Comparison of ENCODE assay signal across 21 cellular contexts in genomic region chrX:68868902-68869800, GRCh38. TPM values are rescaled to one million over a fixed set of nuclear protein-coding genes. Genes with fewer than 3 reads are reported as not detected.
DNase-seq lines count a peak whose midpoint lies in the region; ATAC-seq, FAIRE-seq and TF ChIP-seq lines count a peak whose summit lies in the region.
"Had no signal": no experiment of that assay in that cellular context is flagged by ENCODE, and none has a peak within 500 bp of the region (broad histone marks: within the 10 kb centered on the region; RNA-seq: fewer than 3 reads in every experiment).

No MANE protein-coding gene starts in this region.

- peak; percentile 13 to 63; a peak in 3 of 6 replicates for ATAC-seq in A549
- peak; percentile 17 for ATAC-seq in CD8-positive, alpha-beta T cell
- ATAC-seq in WTC11, result no peak
- ATAC-seq in GM19395 (IDR thresholded peaks at IDR 0.05; ENCODE audit: unreplicated experiment), result no peak
- no peak for ATAC-seq in GM18505 (IDR thresholded peaks at IDR 0.05; ENCODE audit: unreplicated experiment)
- ATAC-seq: GM12878 had no signal

- no peak for TF ChIP-seq CTCF in A549 (IDR thresholded peaks at IDR 0.05)
- TF ChIP-seq CTCF in CD8-positive, alpha-beta T cell (IDR thresholded peaks at IDR 0.05), result no peak
- TF ChIP-seq CTCF in WTC11 (IDR thresholded peaks at IDR 0.05), result no peak

- TF ChIP-seq RAD21 in A549 (conservative IDR thresholded peaks at IDR 0.05 in 1 of 2, IDR thresholded peaks at IDR 0.05 in 1 of 2), result no peak

- TF ChIP-seq POLR2A in A549 (IDR thresholded peaks at IDR 0.05; ENCODE audit: low read length), result no peak
- no peak for TF ChIP-seq POLR2A in GM18505 (IDR thresholded peaks at IDR 0.05; ENCODE audit: borderline replicate concordance, extremely low read depth, insufficient read depth, insufficient read length)

- no peak for TF ChIP-seq EP300 in A549 (IDR thresholded peaks at IDR 0.05)

- H3K36me3 Mint-ChIP-seq in CD8-positive, alpha-beta T cell, result no peaks in the 10 kb centered on the region
- H3K36me3 Mint-ChIP-seq in WTC11, result no peaks in the 10 kb centered on the region
- H3K36me3 Mint-ChIP-seq: natural killer cell had no signal

- peak overlapping the region; percentile 21 to 45; a peak in 1 of 6 replicates for H3K27ac ChIP-seq in A549
- no peak overlapping the region for H3K27ac ChIP-seq in CD8-positive, alpha-beta T cell (ENCODE audit: low read depth, low read length)
- H3K27ac ChIP-seq: ovary, right atrium auricular region, uterus had no signal

- H3K4me1 Mint-ChIP-seq in CD8-positive, alpha-beta T cell (ENCODE audit: low read depth), result peaks cover 8% of the 10 kb centered on the region
- H3K4me1 Mint-ChIP-seq in WTC11, result peaks cover 31% of the 10 kb centered on the region

- H3K4me3 Mint-ChIP-seq in CD8-positive, alpha-beta T cell, result no peak overlapping the region
- H3K4me3 Mint-ChIP-seq in WTC11, result no peak overlapping the region
- H3K4me3 Mint-ChIP-seq: dendritic cell treated with granulocyte-macrophage colony-stimulating factor and Interleukin-4, amounts not matched to agents 40 ng/mL and 50 ng/mL, for 4 days; H9; natural killer cell had no signal

- 40% methylated on average over 5 of the region's 5 CpGs for WGBS in A549 (ENCODE audit: missing lambda C conversion rate)

- no peaks in the 10 kb centered on the region for H3K27me3 ChIP-seq in CD8-positive, alpha-beta T cell (ENCODE audit: insufficient read depth, low read length)
- H3K27me3 ChIP-seq: ovary, right atrium auricular region, uterus had no signal

- peak overlapping the region; percentile 44 for H3K4me2 ChIP-seq in A549
- H3K4me2 ChIP-seq: SK-N-SH had no signal

- CTCF ChIA-PET in A549 (lab: Yijun Ruan, JAX) (interaction anchor here (1.2 to 2.3 kb wide), 2 partner anchors 10 to 41 kb away, joined by 3 to 10 read pairs; partner anchors contain the start of gene EFNB1), WTC11 (lab: Charles Lee) (no interaction called here)
- CTCF ChIA-PET in CD8-positive, alpha-beta T cell (lab: Charles Lee), result no interaction called here

- H3K4me3 ChIP-seq in A549, result no peak overlapping the region
- H3K4me3 ChIP-seq in CD8-positive, alpha-beta T cell (ENCODE audit: low read depth, low read length), result no peak overlapping the region
- H3K4me3 ChIP-seq: GM12878, ovary, right atrium auricular region, uterus had no signal

- no peaks in the 10 kb centered on the region for H3K9me3 Mint-ChIP-seq in CD8-positive, alpha-beta T cell
- H3K9me3 Mint-ChIP-seq in WTC11, result no peaks in the 10 kb centered on the region
- H3K9me3 Mint-ChIP-seq: dendritic cell treated with granulocyte-macrophage colony-stimulating factor and Interleukin-4, amounts not matched to agents 40 ng/mL and 50 ng/mL, for 4 days; natural killer cell had no signal

- H3K27me3 Mint-ChIP-seq in CD8-positive, alpha-beta T cell (ENCODE audit: low read depth), result no peaks in the 10 kb centered on the region
- peaks cover 2% of the 10 kb centered on the region for H3K27me3 Mint-ChIP-seq in WTC11 (ENCODE audit: low read depth)

- H3K4me1 ChIP-seq in A549, result peaks cover 6% of the 10 kb centered on the region; the same call in 1 of the 3 replicates
- no peaks in the 10 kb centered on the region for H3K4me1 ChIP-seq in CD8-positive, alpha-beta T cell (ENCODE audit: insufficient read depth, low read length)
- H3K4me1 ChIP-seq: right atrium auricular region, uterus had no signal

- DNase-seq in A549 (ENCODE audit: low read depth in 1 of 2, low spot score in 1 of 2), result peak in 1 of 2 experiments; percentile 4
- no peak for DNase-seq in CD8-positive, alpha-beta T cell
- no peak for DNase-seq in WTC11 (ENCODE audit: low spot score)
- DNase-seq in mucosa of gallbladder (ENCODE audit: low spot score), result peak; percentile 51
- DNase-seq in SKM-1 treated with dmso at 0.1 percent for 144 hours (lab: John Stamatoyannopoulos, UW; ENCODE audit: unreplicated experiment), result no peak
- DNase-seq: activated CD4-positive, CD25-positive, alpha-beta regulatory T cell treated with anti-CD3 and anti-CD28 coated beads, Interleukin-2, amount 50 U/mL, for 72 hours; DMS79 treated with DMSO at 0.1 percent for 48 hours; H9; KG1; natural killer cell; NCI-H1694 treated with DMSO at 0.1 percent for 48 hours; NCI-H526 treated with DMSO at 0.1 percent for 48 hours; ovary; SK-N-SH; substantia nigra; uterus had no signal

- H3K27ac Mint-ChIP-seq in CD8-positive, alpha-beta T cell, result peak overlapping the region; percentile 53
- peak overlapping the region; percentile 60; the same call in 1 of the 2 replicates for H3K27ac Mint-ChIP-seq in WTC11
- H3K27ac Mint-ChIP-seq: H9 had no signal

- intact Hi-C loops in CD8-positive, alpha-beta T cell (cut with DNase I, micrococcal nuclease), result no loop called here

- POLR2A ChIA-PET in A549 (lab: Yijun Ruan, JAX) (interaction anchor here (0.8 kb wide), 1 partner anchor 40 kb away, joined by 3 read pairs; the partner anchor contains the start of gene EFNB1), WTC11 (lab: Charles Lee) (no interaction called here)
- POLR2A ChIA-PET in CD8-positive, alpha-beta T cell (lab: Charles Lee), result no interaction called here

- FAIRE-seq in A549 (lab: Jason Lieb, UNC), result peak; percentile 36
- FAIRE-seq: GM12878 had no signal

- no peaks in the 10 kb centered on the region for H3K36me3 ChIP-seq in CD8-positive, alpha-beta T cell (ENCODE audit: insufficient read depth, low read length)
- H3K36me3 ChIP-seq: ovary, right atrium auricular region, uterus had no signal

- H3K9me3 ChIP-seq in A549, result no peaks in the 10 kb centered on the region
- H3K9me3 ChIP-seq in CD8-positive, alpha-beta T cell (ENCODE audit: low read length), result no peaks in the 10 kb centered on the region
- H3K9me3 ChIP-seq: ovary, right atrium auricular region, SK-N-SH, uterus had no signal

TF ChIP-seq in A549, 52 proteins besides CTCF, POLR2A, EP300 and RAD21:
- TF ChIP-seq FOSB (CRISPR knock-in tag; IDR thresholded peaks at IDR 0.05) (no peak), MYC (IDR thresholded peaks at IDR 0.05; ENCODE audit: borderline replicate concordance, low read length) (no peak), TP53 (CRISPR knock-in tag; IDR thresholded peaks at IDR 0.05) (no peak), NPAS2 (CRISPR knock-in tag; IDR thresholded peaks at IDR 0.05; ENCODE audit: borderline replicate concordance) (no peak), E2F6 (IDR thresholded peaks at IDR 0.05; ENCODE audit: borderline replicate concordance, low read depth) (no peak), MAZ (IDR thresholded peaks at IDR 0.05; ENCODE audit: borderline replicate concordance, low read depth, low read length) (no peak), MAFK (IDR thresholded peaks at IDR 0.05; ENCODE audit: partially characterized antibody) (no peak), HDAC2 (IDR thresholded peaks at IDR 0.05) (no peak), RCOR1 (IDR thresholded peaks at IDR 0.05; ENCODE audit: low read depth, low read length) (no peak), FOXS1 (CRISPR knock-in tag; IDR thresholded peaks at IDR 0.05) (no peak), CHD4 (IDR thresholded peaks at IDR 0.05; ENCODE audit: borderline replicate concordance) (no peak), GATA3 (IDR thresholded peaks at IDR 0.05; ENCODE audit: borderline replicate concordance) (no peak)

TF ChIP-seq in WTC11, 78 proteins besides CTCF, POLR2A, EP300 and RAD21 (continues in another document):
- TF ChIP-seq, protein P1, sequence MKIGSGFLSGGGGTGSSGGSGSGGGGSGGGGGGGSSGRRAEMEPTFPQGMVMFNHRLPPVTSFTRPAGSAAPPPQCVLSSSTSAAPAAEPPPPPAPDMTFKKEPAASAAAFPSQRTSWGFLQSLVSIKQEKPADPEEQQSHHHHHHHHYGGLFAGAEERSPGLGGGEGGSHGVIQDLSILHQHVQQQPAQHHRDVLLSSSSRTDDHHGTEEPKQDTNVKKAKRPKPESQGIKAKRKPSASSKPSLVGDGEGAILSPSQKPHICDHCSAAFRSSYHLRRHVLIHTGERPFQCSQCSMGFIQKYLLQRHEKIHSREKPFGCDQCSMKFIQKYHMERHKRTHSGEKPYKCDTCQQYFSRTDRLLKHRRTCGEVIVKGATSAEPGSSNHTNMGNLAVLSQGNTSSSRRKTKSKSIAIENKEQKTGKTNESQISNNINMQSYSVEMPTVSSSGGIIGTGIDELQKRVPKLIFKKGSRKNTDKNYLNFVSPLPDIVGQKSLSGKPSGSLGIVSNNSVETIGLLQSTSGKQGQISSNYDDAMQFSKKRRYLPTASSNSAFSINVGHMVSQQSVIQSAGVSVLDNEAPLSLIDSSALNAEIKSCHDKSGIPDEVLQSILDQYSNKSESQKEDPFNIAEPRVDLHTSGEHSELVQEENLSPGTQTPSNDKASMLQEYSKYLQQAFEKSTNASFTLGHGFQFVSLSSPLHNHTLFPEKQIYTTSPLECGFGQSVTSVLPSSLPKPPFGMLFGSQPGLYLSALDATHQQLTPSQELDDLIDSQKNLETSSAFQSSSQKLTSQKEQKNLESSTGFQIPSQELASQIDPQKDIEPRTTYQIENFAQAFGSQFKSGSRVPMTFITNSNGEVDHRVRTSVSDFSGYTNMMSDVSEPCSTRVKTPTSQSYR (CRISPR knock-in tag; IDR thresholded peaks at IDR 0.05), result no peak
- TF ChIP-seq EMX1 (CRISPR knock-in tag; IDR thresholded peaks at IDR 0.05) (no peak), ELF4 (CRISPR knock-in tag; IDR thresholded peaks at IDR 0.05; ENCODE audit: low read depth) (no peak), ZNF121 (CRISPR knock-in tag; IDR thresholded peaks at IDR 0.05) (no peak), OVOL2 (CRISPR knock-in tag; IDR thresholded peaks at IDR 0.05; ENCODE audit: borderline replicate concordance) (no peak)
- TF ChIP-seq, protein P2, sequence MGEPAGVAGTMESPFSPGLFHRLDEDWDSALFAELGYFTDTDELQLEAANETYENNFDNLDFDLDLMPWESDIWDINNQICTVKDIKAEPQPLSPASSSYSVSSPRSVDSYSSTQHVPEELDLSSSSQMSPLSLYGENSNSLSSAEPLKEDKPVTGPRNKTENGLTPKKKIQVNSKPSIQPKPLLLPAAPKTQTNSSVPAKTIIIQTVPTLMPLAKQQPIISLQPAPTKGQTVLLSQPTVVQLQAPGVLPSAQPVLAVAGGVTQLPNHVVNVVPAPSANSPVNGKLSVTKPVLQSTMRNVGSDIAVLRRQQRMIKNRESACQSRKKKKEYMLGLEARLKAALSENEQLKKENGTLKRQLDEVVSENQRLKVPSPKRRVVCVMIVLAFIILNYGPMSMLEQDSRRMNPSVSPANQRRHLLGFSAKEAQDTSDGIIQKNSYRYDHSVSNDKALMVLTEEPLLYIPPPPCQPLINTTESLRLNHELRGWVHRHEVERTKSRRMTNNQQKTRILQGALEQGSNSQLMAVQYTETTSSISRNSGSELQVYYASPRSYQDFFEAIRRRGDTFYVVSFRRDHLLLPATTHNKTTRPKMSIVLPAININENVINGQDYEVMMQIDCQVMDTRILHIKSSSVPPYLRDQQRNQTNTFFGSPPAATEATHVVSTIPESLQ (CRISPR knock-in tag; IDR thresholded peaks at IDR 0.05), result no peak

RNA-seq across cellular contexts. Expression of gene EFNB1, which starts 40.3 kb away (rescaled TPM):
- polyA plus RNA-seq in A549 (2011; rRNA removed) (3.7 TPM in 2 replicates), A549 (2017; fragmentation: RNase III; extraction: RNeasy Plus Mini Kit Qiagen cat#74134 plus additional on column Dnase treatment) (3.4 to 4.0 TPM (median 3.5 TPM) in 3 replicates)
- 5.3 and 7.8 TPM in 2 replicates for polyA plus RNA-seq in A549 (2012; cell fraction: cytosol; rRNA removed)
- 6.4 and 7.6 TPM in 2 replicates for polyA plus RNA-seq in A549 (2012; cell fraction: nucleus; rRNA removed)
- 3.2 and 5.1 TPM in 2 replicates for polyA minus RNA-seq in A549 (2011; rRNA and poly(A)+ RNA removed)
- total RNA-seq in CD8-positive, alpha-beta T cell, result 1 to 10 TPM; 4.3 to 4.9 TPM
- total RNA-seq in WTC11 (2021) (9.7 to 16.4 TPM (median 10.0 TPM) in 3 replicates), mucosa of gallbladder (134 TPM)

Comparison
In these comparisons a context has a peak if more than half of its experiments do, and no peak if none do; other contexts are left out.
1. ATAC-seq: peak in A549 (2 of 2) and CD8-positive, alpha-beta T cell (single experiment); none in WTC11 (single experiment), GM19395 (single experiment) and GM18505 (single experiment).